11 cellular contexts compared by ENCODE assay signal in genomic region chr12:58310828-58311273, GRCh38.
DNase-seq lines count a peak whose midpoint lies in the region; ATAC-seq, FAIRE-seq and TF ChIP-seq lines count a peak whose summit lies in the region.
"Had no signal": no experiment of that assay in that cellular context is flagged by ENCODE, and none has a peak within 500 bp of the region (broad histone marks: within the 10 kb centered on the region; RNA-seq: fewer than 3 reads in every experiment).

No MANE protein-coding gene starts in this region.

- FAIRE-seq in GM12892 (lab: Jason Lieb, UNC), result no peak

- TF ChIP-seq POLR2A in GM12892 (IDR thresholded peaks at IDR 0.05; ENCODE audit: low read depth, low read length), result no peak

- TF ChIP-seq CTCF in GM20000 (IDR thresholded peaks at IDR 0.05; ENCODE audit: extremely low read depth, missing control alignments), result no peak

- ATAC-seq in GM18499 (IDR thresholded peaks at IDR 0.05; ENCODE audit: insufficient read depth, unreplicated experiment), result peak; percentile 61
- ATAC-seq in HG03432 (IDR thresholded peaks at IDR 0.05; ENCODE audit: unreplicated experiment), result peak; percentile 86
- no peak for ATAC-seq in GM19324 (IDR thresholded peaks at IDR 0.05; ENCODE audit: low FRiP score, unreplicated experiment)

- DNase-seq in astrocyte of the hippocampus (ENCODE audit: low read depth, low spot score) (peak; percentile 87), lung microvascular endothelial cell (ENCODE audit: low read depth in 2 of 2) (peak; percentile 73 to 97), GM12892 (ENCODE audit: insufficient read length) (no peak), GM20000 (ENCODE audit: low spot score) (no peak), NCI-H2196 (lab: John Stamatoyannopoulos, UW; ENCODE audit: unreplicated experiment) (no peak)
- DNase-seq: activated naive CD4-positive, alpha-beta T cell treated with Interleukin-2 at 50 U/mL for 16 hours; naive B cell; NCI-H2081 had no signal

Comparison
In these comparisons a context has a peak if more than half of its experiments do, and no peak if none do; other contexts are left out.
1. DNase-seq: peak in astrocyte of the hippocampus (single experiment) and lung microvascular endothelial cell (2 of 2); none in GM12892 (single experiment), GM20000 (single experiment) and NCI-H2196 (single experiment).